In genomic region chr15:68173119-68173518, GRCh38 we compare ENCODE assay signal across 8 cellular contexts.
"Had no signal": no experiment of that assay in that cellular context is flagged by ENCODE, and none has a peak within 500 bp of the region (broad histone marks: within the 10 kb centered on the region; RNA-seq: fewer than 3 reads in every experiment).

No MANE protein-coding gene starts in this region.

- ATAC-seq: GM12878 had no signal

- DNase-seq: GDM1, GF-D8 had no signal

- H3K4me3 ChIP-seq: GM12878 had no signal

- FAIRE-seq: G401.6, GM12878, GM12891, GM12892, GM18507, GM19239 had no signal
